ENCODE assay signal across 8 cellular contexts in the genomic region with DNA sequence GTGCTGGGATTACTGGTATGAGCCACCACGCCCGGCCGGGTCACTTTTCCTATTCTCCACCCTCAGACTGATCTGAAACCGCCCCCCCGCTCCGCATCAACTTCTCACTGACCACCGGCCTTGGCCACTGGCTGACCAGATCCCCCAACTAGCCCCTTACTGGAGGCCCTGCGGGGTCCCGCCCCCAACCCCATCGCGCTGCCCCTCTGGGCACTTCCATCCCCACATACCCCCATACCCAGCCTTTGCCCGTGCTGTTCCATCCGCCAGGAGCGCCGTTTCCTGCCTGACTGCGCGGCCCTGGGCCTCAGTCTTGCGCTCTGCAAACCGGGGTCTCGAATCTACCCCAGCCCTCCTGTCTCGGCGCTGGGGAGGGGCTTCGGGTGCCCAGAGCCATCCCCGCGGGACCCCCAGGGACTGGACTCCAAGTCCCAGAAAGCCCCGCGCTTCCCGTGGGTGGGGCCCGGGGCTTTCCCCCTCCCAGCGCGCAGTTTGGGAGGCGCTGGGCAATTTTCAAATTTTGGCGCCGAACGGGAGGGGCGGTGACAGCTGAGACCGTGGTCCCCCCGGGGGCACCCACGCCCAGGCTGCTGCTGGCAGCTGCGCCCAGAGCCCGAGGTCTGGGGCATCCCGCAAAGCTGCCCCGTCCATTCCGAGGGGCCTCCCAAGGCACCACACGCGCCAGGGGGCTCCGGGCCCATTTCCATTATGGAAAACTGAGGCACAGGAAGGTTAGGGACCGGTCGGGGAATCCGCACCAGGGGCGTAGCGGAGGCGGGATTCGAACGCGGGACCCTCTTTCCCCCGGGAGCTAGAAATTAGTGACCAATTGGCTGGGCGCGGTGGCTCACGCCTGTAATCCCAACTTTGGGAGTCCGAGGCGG. TPM values are rescaled to one million over a fixed set of nuclear protein-coding genes. Genes with fewer than 3 reads are reported as not detected.
DNase-seq lines count a peak whose midpoint lies in the region; ATAC-seq, FAIRE-seq and TF ChIP-seq lines count a peak whose summit lies in the region.

No MANE protein-coding gene starts in this region.

- H3F3A ChIP-seq in SU-DHL-6 (ENCODE audit: insufficient read depth), result peaks cover 21% of the 10 kb centered on the region

- peak overlapping the region; percentile 96 for H2AFZ ChIP-seq in SU-DHL-6 (ENCODE audit: low read depth, low read length, severe bottlenecking)

- H4K20me1 ChIP-seq in SU-DHL-6 (ENCODE audit: low read depth, low read length), result no peaks in the 10 kb centered on the region

- H3K27ac ChIP-seq in SU-DHL-6 (ENCODE audit: low read depth, low read length), result no peak overlapping the region

- no peaks in the 10 kb centered on the region for H3K36me3 Mint-ChIP-seq in brain

- H3K36me3 ChIP-seq in SU-DHL-6 (ENCODE audit: low read length), result no peaks in the 10 kb centered on the region

- H3K4me1 Mint-ChIP-seq in brain, result peaks cover 17% of the 10 kb centered on the region

- H3K9me3 Mint-ChIP-seq in brain, result peaks cover 0 to 5% (median 0%) of the 10 kb centered on the region in 5 experiments

- ATAC-seq in GM18861 (IDR thresholded peaks at IDR 0.05; ENCODE audit: unreplicated experiment), result no peak

- H3K27me3 Mint-ChIP-seq in brain, result peaks cover 6% of the 10 kb centered on the region

- peak overlapping the region; percentile 59 for H3K4me3 ChIP-seq in HFF-Myc (replicated peaks; ENCODE audit: low read depth, low read length)
- H3K4me3 ChIP-seq in SU-DHL-6 (ENCODE audit: insufficient read depth, low read length, poor library complexity, severe bottlenecking), result peak overlapping the region; percentile 81

- peak overlapping the region; percentile 71 for H3K9ac ChIP-seq in SU-DHL-6 (ENCODE audit: low read length)

- H3K4me2 ChIP-seq in SU-DHL-6 (ENCODE audit: low read depth, low read length, poor library complexity, severe bottlenecking), result peak overlapping the region; percentile 82

- DNase-seq in D721Med (ENCODE audit: insufficient read length, low spot score) (peak; percentile 68), HFF-Myc (ENCODE audit: extremely low read depth, low read depth) (no peak), islet precursor cell (peak; percentile 80), NCI-H1694 (lab: John Stamatoyannopoulos, UW) (no peak)
- peak; percentile 65 for DNase-seq in stimulated activated CD4-positive, alpha-beta T cell treated with anti-CD3 and anti-CD28 coated beads, Interleukin-1b, Interleukin-23, amount 100 ng/mL, for 48 hours

- no peak overlapping the region for H3K27ac Mint-ChIP-seq in brain

- H3K9me2 ChIP-seq in SU-DHL-6 (replicated peaks; ENCODE audit: insufficient read depth, low read length), result no peaks in the 10 kb centered on the region

- FAIRE-seq in D721Med (lab: Jason Lieb, UNC), result no peak

- TF ChIP-seq CTCF in D721Med (IDR thresholded peaks at IDR 0.05; ENCODE audit: insufficient read depth, missing control alignments) (no peak), HFF-Myc (IDR thresholded peaks at IDR 0.05; ENCODE audit: low read depth, low read length, missing control alignments) (peak; percentile 4), SU-DHL-6 (IDR thresholded peaks at IDR 0.05; ENCODE audit: insufficient read depth, low read length, poor library complexity, severe bottlenecking) (no peak), brain (conservative IDR thresholded peaks at IDR 0.05) (no peak)

- no peaks in the 10 kb centered on the region for H3K9me3 ChIP-seq in SU-DHL-6 (ENCODE audit: insufficient read depth, low read length)

- peak overlapping the region; percentile 35 to 83 (median 75) for H3K4me3 Mint-ChIP-seq in brain

- H3K27me3 ChIP-seq in SU-DHL-6 (ENCODE audit: low read length), result no peaks in the 10 kb centered on the region

- H3K79me2 ChIP-seq in SU-DHL-6 (ENCODE audit: insufficient read depth, low read length), result no peaks in the 10 kb centered on the region

RNA-seq across cellular contexts. Expression of a gene that starts 5.2 kb away (rescaled TPM):
- 80.9 TPM for polyA plus RNA-seq in brain (ENCODE audit: insufficient read depth, low read depth, low replicate concordance)

RNA-seq across cellular contexts. Expression of a gene that starts 13.9 kb away (rescaled TPM):
- 28.4 TPM for polyA plus RNA-seq in brain (ENCODE audit: insufficient read depth, low read depth, low replicate concordance)

RNA-seq across cellular contexts. Expression of a gene that starts 34.6 kb away (rescaled TPM):
- polyA plus RNA-seq in brain (ENCODE audit: insufficient read depth, low read depth, low replicate concordance), result 121 TPM

Comparison
In these comparisons a context has a peak if more than half of its experiments do, and no peak if none do; other contexts are left out.
1. DNase-seq: peak in D721Med (single experiment), islet precursor cell (single experiment) and stimulated activated CD4-positive, alpha-beta T cell treated with anti-CD3 and anti-CD28 coated beads, Interleukin-1b, Interleukin-23, amount 100 ng/mL, for 48 hours (single experiment); none in HFF-Myc (single experiment) and NCI-H1694 (single experiment).